1 cellular context compared by ENCODE assay signal in the genomic region with DNA sequence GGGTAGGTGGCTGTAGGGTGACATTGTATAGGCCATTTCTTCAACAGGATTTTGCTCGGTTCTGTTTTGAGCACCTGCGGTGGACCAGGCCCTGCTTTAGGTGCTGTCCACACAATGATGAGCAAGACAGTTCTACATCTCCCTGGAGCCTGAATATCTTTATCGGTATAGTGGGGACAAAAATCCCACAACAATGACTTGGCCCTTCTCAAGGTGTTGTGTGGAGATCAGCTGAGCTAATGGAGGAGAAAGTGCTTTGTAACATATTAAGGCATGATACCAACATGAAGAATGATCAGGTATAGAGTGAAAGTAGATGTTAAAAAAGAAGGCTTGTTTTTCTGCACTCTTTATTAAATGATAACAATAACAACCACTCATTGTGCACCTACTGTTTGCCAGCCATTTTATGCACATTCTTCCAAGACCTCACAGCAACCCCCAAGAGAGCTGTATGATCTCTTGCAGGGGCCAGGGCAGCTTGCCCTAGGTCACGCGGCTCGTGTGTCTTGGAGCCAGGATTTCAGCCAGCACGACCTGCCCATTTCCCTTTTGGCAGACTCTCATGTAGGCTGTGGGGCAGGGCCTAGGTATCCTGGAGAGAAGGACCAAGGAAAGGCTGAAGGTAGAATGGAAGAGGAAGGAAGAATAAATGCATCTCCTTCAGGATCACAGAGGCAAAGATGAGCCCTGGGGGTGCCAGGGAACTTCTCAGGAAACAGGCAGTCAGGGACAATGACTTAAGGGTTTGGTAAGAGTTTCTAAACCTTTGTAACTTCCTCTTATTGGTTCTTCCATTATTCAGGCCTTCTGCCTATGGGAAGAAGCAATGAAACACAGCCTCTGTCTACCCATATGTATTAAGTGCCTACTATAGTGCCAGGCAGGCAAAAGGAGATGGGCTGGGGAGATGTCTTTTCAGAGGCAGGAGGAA.
TF ChIP-seq lines count a peak whose summit lies in the region.

No MANE protein-coding gene starts in this region.

TF ChIP-seq in HepG2, 621 proteins besides CTCF, POLR2A, EP300 and RAD21 (continued from another document):
- TF ChIP-seq, protein P1, sequence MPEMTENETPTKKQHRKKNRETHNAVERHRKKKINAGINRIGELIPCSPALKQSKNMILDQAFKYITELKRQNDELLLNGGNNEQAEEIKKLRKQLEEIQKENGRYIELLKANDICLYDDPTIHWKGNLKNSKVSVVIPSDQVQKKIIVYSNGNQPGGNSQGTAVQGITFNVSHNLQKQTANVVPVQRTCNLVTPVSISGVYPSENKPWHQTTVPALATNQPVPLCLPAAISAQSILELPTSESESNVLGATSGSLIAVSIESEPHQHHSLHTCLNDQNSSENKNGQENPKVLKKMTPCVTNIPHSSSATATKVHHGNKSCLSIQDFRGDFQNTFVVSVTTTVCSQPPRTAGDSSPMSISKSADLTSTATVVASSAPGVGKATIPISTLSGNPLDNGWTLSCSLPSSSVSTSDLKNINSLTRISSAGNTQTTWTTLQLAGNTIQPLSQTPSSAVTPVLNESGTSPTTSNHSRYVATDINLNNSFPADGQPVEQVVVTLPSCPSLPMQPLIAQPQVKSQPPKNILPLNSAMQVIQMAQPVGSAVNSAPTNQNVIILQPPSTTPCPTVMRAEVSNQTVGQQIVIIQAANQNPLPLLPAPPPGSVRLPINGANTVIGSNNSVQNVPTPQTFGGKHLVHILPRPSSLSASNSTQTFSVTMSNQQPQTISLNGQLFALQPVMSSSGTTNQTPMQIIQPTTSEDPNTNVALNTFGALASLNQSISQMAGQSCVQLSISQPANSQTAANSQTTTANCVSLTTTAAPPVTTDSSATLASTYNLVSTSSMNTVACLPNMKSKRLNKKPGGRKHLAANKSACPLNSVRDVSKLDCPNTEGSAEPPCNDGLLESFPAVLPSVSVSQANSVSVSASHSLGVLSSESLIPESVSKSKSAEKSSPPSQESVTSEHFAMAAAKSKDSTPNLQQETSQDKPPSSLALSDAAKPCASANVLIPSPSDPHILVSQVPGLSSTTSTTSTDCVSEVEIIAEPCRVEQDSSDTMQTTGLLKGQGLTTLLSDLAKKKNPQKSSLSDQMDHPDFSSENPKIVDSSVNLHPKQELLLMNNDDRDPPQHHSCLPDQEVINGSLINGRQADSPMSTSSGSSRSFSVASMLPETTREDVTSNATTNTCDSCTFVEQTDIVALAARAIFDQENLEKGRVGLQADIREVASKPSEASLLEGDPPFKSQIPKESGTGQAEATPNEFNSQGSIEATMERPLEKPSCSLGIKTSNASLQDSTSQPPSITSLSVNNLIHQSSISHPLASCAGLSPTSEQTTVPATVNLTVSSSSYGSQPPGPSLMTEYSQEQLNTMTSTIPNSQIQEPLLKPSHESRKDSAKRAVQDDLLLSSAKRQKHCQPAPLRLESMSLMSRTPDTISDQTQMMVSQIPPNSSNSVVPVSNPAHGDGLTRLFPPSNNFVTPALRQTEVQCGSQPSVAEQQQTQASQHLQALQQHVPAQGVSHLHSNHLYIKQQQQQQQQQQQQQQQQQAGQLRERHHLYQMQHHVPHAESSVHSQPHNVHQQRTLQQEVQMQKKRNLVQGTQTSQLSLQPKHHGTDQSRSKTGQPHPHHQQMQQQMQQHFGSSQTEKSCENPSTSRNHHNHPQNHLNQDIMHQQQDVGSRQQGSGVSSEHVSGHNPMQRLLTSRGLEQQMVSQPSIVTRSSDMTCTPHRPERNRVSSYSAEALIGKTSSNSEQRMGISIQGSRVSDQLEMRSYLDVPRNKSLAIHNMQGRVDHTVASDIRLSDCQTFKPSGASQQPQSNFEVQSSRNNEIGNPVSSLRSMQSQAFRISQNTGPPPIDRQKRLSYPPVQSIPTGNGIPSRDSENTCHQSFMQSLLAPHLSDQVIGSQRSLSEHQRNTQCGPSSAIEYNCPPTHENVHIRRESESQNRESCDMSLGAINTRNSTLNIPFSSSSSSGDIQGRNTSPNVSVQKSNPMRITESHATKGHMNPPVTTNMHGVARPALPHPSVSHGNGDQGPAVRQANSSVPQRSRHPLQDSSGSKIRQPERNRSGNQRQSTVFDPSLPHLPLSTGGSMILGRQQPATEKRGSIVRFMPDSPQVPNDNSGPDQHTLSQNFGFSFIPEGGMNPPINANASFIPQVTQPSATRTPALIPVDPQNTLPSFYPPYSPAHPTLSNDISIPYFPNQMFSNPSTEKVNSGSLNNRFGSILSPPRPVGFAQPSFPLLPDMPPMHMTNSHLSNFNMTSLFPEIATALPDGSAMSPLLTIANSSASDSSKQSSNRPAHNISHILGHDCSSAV (CRISPR knock-in tag; IDR thresholded peaks at IDR 0.05; ENCODE audit: borderline replicate concordance) = no peak
- no peak for TF ChIP-seq ZNF337 (CRISPR knock-in tag; IDR thresholded peaks at IDR 0.05; ENCODE audit: borderline replicate concordance, low read depth)
- no peak for TF ChIP-seq ZNF558 (CRISPR knock-in tag; IDR thresholded peaks at IDR 0.05; ENCODE audit: borderline replicate concordance)
- TF ChIP-seq ZNF766 (CRISPR knock-in tag; IDR thresholded peaks at IDR 0.05; ENCODE audit: borderline replicate concordance) = no peak
- TF ChIP-seq, protein P2, sequence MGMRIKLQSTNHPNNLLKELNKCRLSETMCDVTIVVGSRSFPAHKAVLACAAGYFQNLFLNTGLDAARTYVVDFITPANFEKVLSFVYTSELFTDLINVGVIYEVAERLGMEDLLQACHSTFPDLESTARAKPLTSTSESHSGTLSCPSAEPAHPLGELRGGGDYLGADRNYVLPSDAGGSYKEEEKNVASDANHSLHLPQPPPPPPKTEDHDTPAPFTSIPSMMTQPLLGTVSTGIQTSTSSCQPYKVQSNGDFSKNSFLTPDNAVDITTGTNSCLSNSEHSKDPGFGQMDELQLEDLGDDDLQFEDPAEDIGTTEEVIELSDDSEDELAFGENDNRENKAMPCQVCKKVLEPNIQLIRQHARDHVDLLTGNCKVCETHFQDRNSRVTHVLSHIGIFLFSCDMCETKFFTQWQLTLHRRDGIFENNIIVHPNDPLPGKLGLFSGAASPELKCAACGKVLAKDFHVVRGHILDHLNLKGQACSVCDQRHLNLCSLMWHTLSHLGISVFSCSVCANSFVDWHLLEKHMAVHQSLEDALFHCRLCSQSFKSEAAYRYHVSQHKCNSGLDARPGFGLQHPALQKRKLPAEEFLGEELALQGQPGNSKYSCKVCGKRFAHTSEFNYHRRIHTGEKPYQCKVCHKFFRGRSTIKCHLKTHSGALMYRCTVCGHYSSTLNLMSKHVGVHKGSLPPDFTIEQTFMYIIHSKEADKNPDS (CRISPR knock-in tag; IDR thresholded peaks at IDR 0.05) = no peak
- no peak for TF ChIP-seq ZFY (CRISPR knock-in tag; IDR thresholded peaks at IDR 0.05)
- TF ChIP-seq, protein P3, sequence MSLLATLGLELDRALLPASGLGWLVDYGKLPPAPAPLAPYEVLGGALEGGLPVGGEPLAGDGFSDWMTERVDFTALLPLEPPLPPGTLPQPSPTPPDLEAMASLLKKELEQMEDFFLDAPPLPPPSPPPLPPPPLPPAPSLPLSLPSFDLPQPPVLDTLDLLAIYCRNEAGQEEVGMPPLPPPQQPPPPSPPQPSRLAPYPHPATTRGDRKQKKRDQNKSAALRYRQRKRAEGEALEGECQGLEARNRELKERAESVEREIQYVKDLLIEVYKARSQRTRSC (CRISPR knock-in tag; IDR thresholded peaks at IDR 0.05; ENCODE audit: low read depth) = no peak
- no peak for TF ChIP-seq RARA (CRISPR knock-in tag; IDR thresholded peaks at IDR 0.05)
- no peak for TF ChIP-seq ZNF331 (CRISPR knock-in tag; IDR thresholded peaks at IDR 0.05)
TF ChIP-seq in HepG2: peak in this region for 0.
